Comparison of ENCODE assay signal across 8 cellular contexts in the genomic region with DNA sequence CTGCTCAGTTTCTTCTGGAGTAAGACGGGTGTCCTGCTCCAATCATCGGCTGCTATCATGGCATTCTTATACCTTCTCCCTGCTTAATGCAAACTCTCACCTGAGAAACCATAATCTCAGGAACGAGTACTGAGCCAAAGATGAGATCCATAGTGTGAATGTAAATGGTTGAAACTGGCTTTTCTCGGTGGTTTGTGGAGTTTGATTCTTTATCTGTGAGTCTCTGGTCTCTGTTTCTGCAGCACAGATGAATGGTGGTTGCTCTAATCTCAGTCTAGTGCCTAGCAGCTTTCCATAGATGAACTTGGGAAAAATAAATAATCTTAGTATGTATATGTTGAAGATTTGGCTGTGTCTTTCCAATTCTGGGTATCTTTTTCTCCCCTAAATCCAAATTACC.
"Had no signal": no experiment of that assay in that cellular context is flagged by ENCODE, and none has a peak within 500 bp of the region (broad histone marks: within the 10 kb centered on the region; RNA-seq: fewer than 3 reads in every experiment).

No MANE protein-coding gene starts in this region.

- H3K27me3 Mint-ChIP-seq: IgD-negative memory B cell had no signal

- DNase-seq: IMR-90, KBM-7, KG1 had no signal

- H3K4me3 ChIP-seq: K562 had no signal

- FAIRE-seq: HepG2, HTR-8/SVneo, K562 had no signal

- ATAC-seq: HepG2, K562 had no signal

- H3K27ac Mint-ChIP-seq: IgD-negative memory B cell had no signal

- H3K4me3 Mint-ChIP-seq: IgD-negative memory B cell had no signal

- H3K27ac ChIP-seq: HL-60 had no signal
